1 cellular context compared by ENCODE assay signal in the genomic region with DNA sequence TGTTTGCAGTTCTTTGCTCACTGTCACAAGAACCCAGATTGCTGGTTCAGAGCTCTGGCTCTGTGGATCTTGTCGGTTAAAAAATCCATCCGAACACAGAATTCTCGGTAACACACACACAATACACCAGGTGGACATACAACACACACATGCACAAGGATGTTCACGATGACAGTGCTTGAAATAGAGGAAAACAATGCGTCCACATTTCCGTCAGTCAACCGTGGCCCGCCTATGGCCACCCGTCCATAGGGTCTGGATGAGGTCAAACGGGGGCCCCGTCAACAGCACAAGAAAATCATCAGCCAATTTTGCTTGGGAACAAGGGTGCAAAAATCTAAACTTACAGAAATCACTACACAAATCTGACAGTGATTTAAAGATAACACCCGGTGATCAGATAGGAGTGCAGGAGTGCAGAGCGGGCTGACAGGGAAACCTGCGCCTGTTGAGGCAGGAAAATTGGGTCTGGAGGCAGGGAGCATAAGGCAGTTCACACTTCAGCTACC.
TF ChIP-seq lines count a peak whose summit lies in the region.

No MANE protein-coding gene starts in this region.

TF ChIP-seq in HEK293, 187 proteins besides CTCF, POLR2A, EP300 and RAD21 (continued from another document):
- TF ChIP-seq, protein P1, sequence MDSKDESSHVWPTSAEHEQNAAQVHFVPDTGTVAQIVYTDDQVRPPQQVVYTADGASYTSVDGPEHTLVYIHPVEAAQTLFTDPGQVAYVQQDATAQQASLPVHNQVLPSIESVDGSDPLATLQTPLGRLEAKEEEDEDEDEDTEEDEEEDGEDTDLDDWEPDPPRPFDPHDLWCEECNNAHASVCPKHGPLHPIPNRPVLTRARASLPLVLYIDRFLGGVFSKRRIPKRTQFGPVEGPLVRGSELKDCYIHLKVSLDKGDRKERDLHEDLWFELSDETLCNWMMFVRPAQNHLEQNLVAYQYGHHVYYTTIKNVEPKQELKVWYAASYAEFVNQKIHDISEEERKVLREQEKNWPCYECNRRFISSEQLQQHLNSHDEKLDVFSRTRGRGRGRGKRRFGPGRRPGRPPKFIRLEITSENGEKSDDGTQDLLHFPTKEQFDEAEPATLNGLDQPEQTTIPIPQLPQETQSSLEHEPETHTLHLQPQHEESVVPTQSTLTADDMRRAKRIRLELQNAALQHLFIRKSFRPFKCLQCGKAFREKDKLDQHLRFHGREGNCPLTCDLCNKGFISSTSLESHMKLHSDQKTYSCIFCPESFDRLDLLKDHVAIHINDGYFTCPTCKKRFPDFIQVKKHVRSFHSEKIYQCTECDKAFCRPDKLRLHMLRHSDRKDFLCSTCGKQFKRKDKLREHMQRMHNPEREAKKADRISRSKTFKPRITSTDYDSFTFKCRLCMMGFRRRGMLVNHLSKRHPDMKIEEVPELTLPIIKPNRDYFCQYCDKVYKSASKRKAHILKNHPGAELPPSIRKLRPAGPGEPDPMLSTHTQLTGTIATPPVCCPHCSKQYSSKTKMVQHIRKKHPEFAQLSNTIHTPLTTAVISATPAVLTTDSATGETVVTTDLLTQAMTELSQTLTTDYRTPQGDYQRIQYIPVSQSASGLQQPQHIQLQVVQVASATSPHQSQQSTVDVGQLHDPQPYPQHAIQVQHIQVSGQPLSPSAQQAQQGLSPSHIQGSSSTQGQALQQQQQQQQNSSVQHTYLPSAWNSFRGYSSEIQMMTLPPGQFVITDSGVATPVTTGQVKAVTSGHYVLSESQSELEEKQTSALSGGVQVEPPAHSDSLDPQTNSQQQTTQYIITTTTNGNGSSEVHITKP (tag by site-specific recombination; IDR thresholded peaks at IDR 0.05) = no peak
- TF ChIP-seq MEIS1 (CRISPR knock-in tag; IDR thresholded peaks at IDR 0.05; ENCODE audit: borderline replicate concordance) (no peak), ZNF704 (tag by site-specific recombination; IDR thresholded peaks at IDR 0.05) (no peak), ZBTB8A (tag by site-specific recombination; IDR thresholded peaks at IDR 0.05) (0 out of 2 replicates have a peak, but pooled peaks have one; percentile 5)
